ENCODE assay signal across 1 cellular context in genomic region chr11:64245797-64246623, GRCh38.
A peak's percentile ranks its signal among the peaks of the same experiment; 100 is the strongest.
TF ChIP-seq lines count a peak whose summit lies in the region.

No MANE protein-coding gene starts in this region.

TF ChIP-seq in Ishikawa, 13 proteins besides CTCF, POLR2A, EP300 and RAD21:
- no peak for TF ChIP-seq EGR1 (IDR thresholded peaks at IDR 0.05)
- TF ChIP-seq CEBPB (IDR thresholded peaks at IDR 0.05) = no peak
- TF ChIP-seq, protein P1, sequence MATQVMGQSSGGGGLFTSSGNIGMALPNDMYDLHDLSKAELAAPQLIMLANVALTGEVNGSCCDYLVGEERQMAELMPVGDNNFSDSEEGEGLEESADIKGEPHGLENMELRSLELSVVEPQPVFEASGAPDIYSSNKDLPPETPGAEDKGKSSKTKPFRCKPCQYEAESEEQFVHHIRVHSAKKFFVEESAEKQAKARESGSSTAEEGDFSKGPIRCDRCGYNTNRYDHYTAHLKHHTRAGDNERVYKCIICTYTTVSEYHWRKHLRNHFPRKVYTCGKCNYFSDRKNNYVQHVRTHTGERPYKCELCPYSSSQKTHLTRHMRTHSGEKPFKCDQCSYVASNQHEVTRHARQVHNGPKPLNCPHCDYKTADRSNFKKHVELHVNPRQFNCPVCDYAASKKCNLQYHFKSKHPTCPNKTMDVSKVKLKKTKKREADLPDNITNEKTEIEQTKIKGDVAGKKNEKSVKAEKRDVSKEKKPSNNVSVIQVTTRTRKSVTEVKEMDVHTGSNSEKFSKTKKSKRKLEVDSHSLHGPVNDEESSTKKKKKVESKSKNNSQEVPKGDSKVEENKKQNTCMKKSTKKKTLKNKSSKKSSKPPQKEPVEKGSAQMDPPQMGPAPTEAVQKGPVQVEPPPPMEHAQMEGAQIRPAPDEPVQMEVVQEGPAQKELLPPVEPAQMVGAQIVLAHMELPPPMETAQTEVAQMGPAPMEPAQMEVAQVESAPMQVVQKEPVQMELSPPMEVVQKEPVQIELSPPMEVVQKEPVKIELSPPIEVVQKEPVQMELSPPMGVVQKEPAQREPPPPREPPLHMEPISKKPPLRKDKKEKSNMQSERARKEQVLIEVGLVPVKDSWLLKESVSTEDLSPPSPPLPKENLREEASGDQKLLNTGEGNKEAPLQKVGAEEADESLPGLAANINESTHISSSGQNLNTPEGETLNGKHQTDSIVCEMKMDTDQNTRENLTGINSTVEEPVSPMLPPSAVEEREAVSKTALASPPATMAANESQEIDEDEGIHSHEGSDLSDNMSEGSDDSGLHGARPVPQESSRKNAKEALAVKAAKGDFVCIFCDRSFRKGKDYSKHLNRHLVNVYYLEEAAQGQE (IDR thresholded peaks at IDR 0.05; ENCODE audit: low read depth) = no peak
- peak; percentile 52; the same call in 1 of the 2 replicates for TF ChIP-seq TEAD4 (IDR thresholded peaks at IDR 0.05)
- TF ChIP-seq, protein P2, sequence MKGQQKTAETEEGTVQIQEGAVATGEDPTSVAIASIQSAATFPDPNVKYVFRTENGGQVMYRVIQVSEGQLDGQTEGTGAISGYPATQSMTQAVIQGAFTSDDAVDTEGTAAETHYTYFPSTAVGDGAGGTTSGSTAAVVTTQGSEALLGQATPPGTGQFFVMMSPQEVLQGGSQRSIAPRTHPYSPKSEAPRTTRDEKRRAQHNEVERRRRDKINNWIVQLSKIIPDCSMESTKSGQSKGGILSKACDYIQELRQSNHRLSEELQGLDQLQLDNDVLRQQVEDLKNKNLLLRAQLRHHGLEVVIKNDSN (IDR thresholded peaks at IDR 0.05) = no peak
- TF ChIP-seq YY1 (IDR thresholded peaks at IDR 0.05; ENCODE audit: low read depth) = peak; percentile 33; the same call in 1 of the 2 replicates
- peak; percentile 68; the same call in 1 of the 2 replicates for TF ChIP-seq ZBTB7A (IDR thresholded peaks at IDR 0.05; ENCODE audit: low read depth)
- TF ChIP-seq FOXM1 (IDR thresholded peaks at IDR 0.05; ENCODE audit: borderline replicate concordance, low read depth) = no peak
- TF ChIP-seq TAF1 (IDR thresholded peaks at IDR 0.05; ENCODE audit: low read depth) = peak; percentile 29
- no peak for TF ChIP-seq TCF12 (IDR thresholded peaks at IDR 0.05; ENCODE audit: low read depth)
TF ChIP-seq in Ishikawa: peak in this region for 4.
